In genomic region chr11:109120341-109120740, GRCh38 we compare ENCODE assay signal across 13 cellular contexts.
DNase-seq lines count a peak whose midpoint lies in the region; ATAC-seq and TF ChIP-seq lines count a peak whose summit lies in the region.
"Had no signal": no experiment of that assay in that cellular context is flagged by ENCODE, and none has a peak within 500 bp of the region (broad histone marks: within the 10 kb centered on the region; RNA-seq: fewer than 3 reads in every experiment).

No MANE protein-coding gene starts in this region.

- TF ChIP-seq CTCF in cardiac muscle cell (IDR thresholded peaks at IDR 0.05; ENCODE audit: low read depth, low read length) (no peak), heart left ventricle (IDR thresholded peaks at IDR 0.05) (no peak), WTC11 (IDR thresholded peaks at IDR 0.05) (no peak)

- no peak overlapping the region for H3K18ac ChIP-seq in mesenchymal stem cell (ENCODE audit: low read depth in 1 of 2, low read length in 2 of 2)

- H3K36me3 ChIP-seq in cardiac muscle cell (no peaks in the 10 kb centered on the region), heart left ventricle (no peaks in the 10 kb centered on the region), mesenchymal stem cell (ENCODE audit: control insufficient read depth in 1 of 2, insufficient read depth in 2 of 2, low read depth in 1 of 2, low read length in 2 of 2) (no peaks in the 10 kb centered on the region)
- H3K36me3 ChIP-seq: BLaER1 treated with 17β-estradiol and CSF1 and Interleukin-3, amounts not matched to agents 10 nM and 100 nM had no signal

- no peak overlapping the region for H4K8ac ChIP-seq in mesenchymal stem cell (ENCODE audit: low read length)

- no peak overlapping the region for H2AFZ ChIP-seq in mesenchymal stem cell (ENCODE audit: low read depth, low read length)

- H3K27ac Mint-ChIP-seq in WTC11 = no peak overlapping the region
- H3K27ac Mint-ChIP-seq: CD4-positive, CD25-positive, alpha-beta regulatory T cell had no signal

- H3K14ac ChIP-seq in mesenchymal stem cell (ENCODE audit: low read length in 2 of 2) = no peak overlapping the region

- H3K9ac ChIP-seq in mesenchymal stem cell (ENCODE audit: low read length) = no peak overlapping the region
- H3K9ac ChIP-seq: BLaER1 treated with 17β-estradiol and CSF1 and Interleukin-3, amounts not matched to agents 10 nM and 100 nM had no signal

- H3K4me1 ChIP-seq in cardiac muscle cell (ENCODE audit: low read depth) (peaks cover 13% of the 10 kb centered on the region), heart left ventricle (peaks cover 0 to 7% (median 0%) of the 10 kb centered on the region in 12 donors), mesenchymal stem cell (ENCODE audit: control insufficient read depth, insufficient read depth, low read depth, low read length) (peaks cover 3% of the 10 kb centered on the region)
- H3K4me1 ChIP-seq: BLaER1 treated with 17β-estradiol and CSF1 and Interleukin-3, amounts not matched to agents 10 nM and 100 nM had no signal

- no peak overlapping the region for H3K4me2 ChIP-seq in mesenchymal stem cell (ENCODE audit: low read length, poor library complexity, severe bottlenecking)
- H3K4me2 ChIP-seq: BLaER1 treated with 17β-estradiol and CSF1 and Interleukin-3, amounts not matched to agents 10 nM and 100 nM had no signal

- H3K4me3 ChIP-seq in cardiac muscle cell = no peak overlapping the region
- H3K4me3 ChIP-seq in heart left ventricle = no peak overlapping the region
- H3K4me3 ChIP-seq in mesenchymal stem cell (ENCODE audit: insufficient read depth in 1 of 2, low read depth in 1 of 2, low read length in 2 of 2) = no peak overlapping the region
- H3K4me3 ChIP-seq: BLaER1 treated with 17β-estradiol and CSF1 and Interleukin-3, amounts not matched to agents 10 nM and 100 nM had no signal

- peak overlapping the region in 1 of 2 experiments; percentile 13 for H2BK12ac ChIP-seq in mesenchymal stem cell (ENCODE audit: low read length in 2 of 2)

- H3K27ac ChIP-seq in cardiac muscle cell (peak overlapping the region; percentile 12), heart left ventricle (no peak overlapping the region), mesenchymal stem cell (ENCODE audit: low read length, poor library complexity, severe bottlenecking) (no peak overlapping the region)
- H3K27ac ChIP-seq: BLaER1 treated with 17β-estradiol and CSF1 and Interleukin-3, amounts not matched to agents 10 nM and 100 nM had no signal

- H3K4ac ChIP-seq in mesenchymal stem cell (ENCODE audit: low read depth in 1 of 2, low read length in 2 of 2) = no peak overlapping the region

- no peaks in the 10 kb centered on the region for H3K27me3 ChIP-seq in cardiac muscle cell
- H3K27me3 ChIP-seq in heart left ventricle = no peaks in the 10 kb centered on the region
- peaks cover 0 to 2% of the 10 kb centered on the region in 2 experiments for H3K27me3 ChIP-seq in mesenchymal stem cell (ENCODE audit: control insufficient read depth in 1 of 2, insufficient read depth in 1 of 2, low read length in 2 of 2)
- H3K27me3 ChIP-seq: BLaER1 treated with 17β-estradiol and CSF1 and Interleukin-3, amounts not matched to agents 10 nM and 100 nM had no signal

- H3K9me3 Mint-ChIP-seq in WTC11 = no peaks in the 10 kb centered on the region

- no peaks in the 10 kb centered on the region for H3K9me3 ChIP-seq in cardiac muscle cell (ENCODE audit: low read depth)
- H3K9me3 ChIP-seq in heart left ventricle = no peaks in the 10 kb centered on the region
- no peaks in the 10 kb centered on the region for H3K9me3 ChIP-seq in mesenchymal stem cell (ENCODE audit: control insufficient read depth, low read length)
- H3K9me3 ChIP-seq: BLaER1 treated with 17β-estradiol and CSF1 and Interleukin-3, amounts not matched to agents 10 nM and 100 nM had no signal

- H3K79me1 ChIP-seq in mesenchymal stem cell (replicated peaks; ENCODE audit: low read length, poor library complexity, severe bottlenecking) = no peaks in the 10 kb centered on the region

- no peak overlapping the region for H2BK15ac ChIP-seq in mesenchymal stem cell (ENCODE audit: low read depth, poor library complexity, severe bottlenecking)

- no peaks in the 10 kb centered on the region for H3K27me3 Mint-ChIP-seq in WTC11 (ENCODE audit: low read depth)
- H3K27me3 Mint-ChIP-seq: CD4-positive, CD25-positive, alpha-beta regulatory T cell had no signal

- no peak overlapping the region for H2AK5ac ChIP-seq in mesenchymal stem cell (ENCODE audit: low read length, severe bottlenecking)

- POLR2A ChIA-PET in WTC11 (lab: Charles Lee) = no interaction called here

- H2BK120ac ChIP-seq in mesenchymal stem cell (ENCODE audit: low read depth, low read length) = no peak overlapping the region

- H3K23ac ChIP-seq in mesenchymal stem cell (ENCODE audit: low read length in 2 of 2) = no peak overlapping the region

- intact Hi-C loops in heart left ventricle (cut with DNase I) (no loop called here), posterior vena cava (cut with DNase I) (no loop called here)

- no peaks in the 10 kb centered on the region for H3K36me3 Mint-ChIP-seq in WTC11
- H3K36me3 Mint-ChIP-seq: CD4-positive, CD25-positive, alpha-beta regulatory T cell had no signal

- ATAC-seq in heart left ventricle (no peak), WTC11 (peak; percentile 43), GM21529 (IDR thresholded peaks at IDR 0.05; ENCODE audit: unreplicated experiment) (no peak)

- TF ChIP-seq POLR2A in heart left ventricle (IDR thresholded peaks at IDR 0.05) = no peak

- H3K4me3 Mint-ChIP-seq in WTC11 = no peak overlapping the region
- H3K4me3 Mint-ChIP-seq: CD4-positive, CD25-positive, alpha-beta regulatory T cell had no signal

- no peak overlapping the region for H4K91ac ChIP-seq in mesenchymal stem cell (ENCODE audit: low read length)

- no peak overlapping the region for H2BK5ac ChIP-seq in mesenchymal stem cell (ENCODE audit: low read depth, low read length, poor library complexity, severe bottlenecking)

- peak in 1 of 2 donors; percentile 17 for DNase-seq in cardiac muscle cell (ENCODE audit: low read depth in 1 of 2, low spot score in 1 of 2)
- no peak for DNase-seq in heart left ventricle
- DNase-seq in WTC11 (ENCODE audit: low spot score) = no peak
- DNase-seq in mesenchymal stem cell = peak; percentile 9
- no peak for DNase-seq in posterior vena cava (ENCODE audit: low spot score)
- DNase-seq in NCI-H2029 (lab: John Stamatoyannopoulos, UW) = no peak
- no peak for DNase-seq in DMS79 treated with DMSO at 0.1 percent for 48 hours (lab: John Stamatoyannopoulos, UW)
- DNase-seq: ACHN; CD4-positive, CD25-positive, alpha-beta regulatory T cell; DMS53; H7 had no signal

- WGBS in heart left ventricle, 4 donors = 68 to 81% (median 75%) methylated on average over 3 of the region's 3 CpGs
- 83% methylated on average over 3 of the region's 3 CpGs for WGBS in mesenchymal stem cell

- peaks cover 30% of the 10 kb centered on the region for H3K4me1 Mint-ChIP-seq in WTC11
- H3K4me1 Mint-ChIP-seq: CD4-positive, CD25-positive, alpha-beta regulatory T cell had no signal

- CTCF ChIA-PET in WTC11 (lab: Charles Lee) = no interaction called here

TF ChIP-seq in WTC11, 78 proteins besides CTCF, POLR2A, EP300 and RAD21 (continues in another document):
- TF ChIP-seq ETV6 (CRISPR knock-in tag; IDR thresholded peaks at IDR 0.05) (no peak), ZNF532 (CRISPR knock-in tag; IDR thresholded peaks at IDR 0.05; ENCODE audit: borderline replicate concordance) (no peak)
